19 cellular contexts compared by ENCODE assay signal in genomic region chr22:49608228-49608627, GRCh38.
DNase-seq lines count a peak whose midpoint lies in the region; ATAC-seq, FAIRE-seq and TF ChIP-seq lines count a peak whose summit lies in the region.
"Had no signal": no experiment of that assay in that cellular context is flagged by ENCODE, and none has a peak within 500 bp of the region (broad histone marks: within the 10 kb centered on the region; RNA-seq: fewer than 3 reads in every experiment).

No MANE protein-coding gene starts in this region.

- no peak overlapping the region for H2BK12ac ChIP-seq in neuronal stem cell (ENCODE audit: low read length)

- H3K36me3 Mint-ChIP-seq in T-cell, result peaks cover 49% of the 10 kb centered on the region

- H3K4me3 ChIP-seq in right lobe of liver (no peak overlapping the region), HepG2 (replicated peaks in 1 of 3; ENCODE audit: insufficient read depth in 1 of 3, low read depth in 2 of 3, low read length in 3 of 3) (no peak overlapping the region), dorsolateral prefrontal cortex (no peak overlapping the region), neuronal stem cell (ENCODE audit: low read length in 2 of 2) (no peak overlapping the region), suprapubic skin (no peak overlapping the region)
- H3K4me3 ChIP-seq: BLaER1, GM12878, GM23248 had no signal

- no peak overlapping the region for H3K4me3 Mint-ChIP-seq in T-cell
- H3K4me3 Mint-ChIP-seq: CD8-positive, alpha-beta T cell had no signal

- no peak for TF ChIP-seq CTCF in right lobe of liver (IDR thresholded peaks at IDR 0.05)
- no peak for TF ChIP-seq CTCF in HepG2 (CRISPR knock-in tag; IDR thresholded peaks at IDR 0.05)
- TF ChIP-seq CTCF in dorsolateral prefrontal cortex (IDR thresholded peaks at IDR 0.05 in 54 of 56, conservative IDR thresholded peaks at IDR 0.05 in 2 of 56; ENCODE audit: low read depth in 1 of 56, partially characterized antibody in 56 of 56), result no peak
- TF ChIP-seq CTCF in suprapubic skin (IDR thresholded peaks at IDR 0.05), result no peak

- DNase-seq in right lobe of liver (peak in 2 of 3 donors; percentile 17 to 27), HepG2 (ENCODE audit: low spot score) (no peak), dorsolateral prefrontal cortex (peak in 6 of 10 donors; percentile 12 to 33 (median 23)), neuronal stem cell (ENCODE audit: low spot score) (no peak), suprapubic skin (ENCODE audit: low spot score in 2 of 2) (peak; percentile 46 to 68), NCI-H187 (lab: John Stamatoyannopoulos, UW) (no peak), T-cell (no peak), NCI-H2081 (lab: John Stamatoyannopoulos, UW) (no peak)
- DNase-seq: 8988T; Calu3; CD8-positive, alpha-beta T cell; DND-41; EL; GM23248; HCEC 1CT; IMR-90 had no signal

- H3K9me3 ChIP-seq in right lobe of liver (no peaks in the 10 kb centered on the region), HepG2 (ENCODE audit: low read length) (peaks cover 16% of the 10 kb centered on the region; the same call in 1 of the 2 replicates), neuronal stem cell (replicated peaks in 1 of 2; ENCODE audit: control insufficient read depth in 2 of 2, insufficient read depth in 1 of 2, low read depth in 1 of 2, low read length in 2 of 2) (peaks cover 0 to 7% of the 10 kb centered on the region in 2 donors), suprapubic skin (peaks cover 6% of the 10 kb centered on the region)

- H3K27me3 Mint-ChIP-seq in T-cell, result no peaks in the 10 kb centered on the region

- H3K4me1 Mint-ChIP-seq in T-cell, result no peaks in the 10 kb centered on the region

- ATAC-seq in right lobe of liver (no peak), HepG2 (no peak), T-cell (replicated peaks in 1 of 4) (no peak)
- ATAC-seq: CD8-positive, alpha-beta T cell; GM12878 had no signal

- H4K91ac ChIP-seq in neuronal stem cell (ENCODE audit: low read depth, low read length, poor library complexity), result no peak overlapping the region

- no peak overlapping the region for H2BK5ac ChIP-seq in neuronal stem cell (ENCODE audit: low read length)

- H4K20me1 ChIP-seq in HepG2 (ENCODE audit: insufficient read depth, low read length), result no peaks in the 10 kb centered on the region

- no peak overlapping the region for H3K4me2 ChIP-seq in HepG2 (ENCODE audit: low read depth, low read length)
- no peak overlapping the region for H3K4me2 ChIP-seq in neuronal stem cell (ENCODE audit: insufficient read depth, low read length, poor library complexity, severe bottlenecking)
- H3K4me2 ChIP-seq: BLaER1 had no signal

- H3K23ac ChIP-seq in neuronal stem cell (ENCODE audit: low read depth, low read length, poor library complexity), result no peak overlapping the region

- intact Hi-C loops in right lobe of liver (cut with DNase I), result no loop called here
- intact Hi-C loops in HepG2 (cut with micrococcal nuclease; ENCODE audit: unreplicated experiment), result no loop called here
- intact Hi-C loops in dorsolateral prefrontal cortex (cut with DNase I), result no loop called here

- no peak overlapping the region for H3K27ac Mint-ChIP-seq in T-cell
- H3K27ac Mint-ChIP-seq: CD8-positive, alpha-beta T cell had no signal

- H3K9ac ChIP-seq in HepG2 (ENCODE audit: insufficient read depth, low read depth, low read length), result no peak overlapping the region
- H3K9ac ChIP-seq in neuronal stem cell (ENCODE audit: low read depth, low read length, poor library complexity), result no peak overlapping the region
- H3K9ac ChIP-seq: BLaER1, GM23248 had no signal

- H3K18ac ChIP-seq in neuronal stem cell (ENCODE audit: low read length), result peak overlapping the region; percentile 55

- TF ChIP-seq RAD21 in HepG2 (CRISPR knock-in tag; IDR thresholded peaks at IDR 0.05), result no peak

- TF ChIP-seq EP300 in HepG2 (IDR thresholded peaks at IDR 0.05; ENCODE audit: low read depth in 2 of 2, low read length in 2 of 2) (no peak), HepG2 (CRISPR knock-in tag; IDR thresholded peaks at IDR 0.05; ENCODE audit: borderline replicate concordance) (no peak), suprapubic skin (IDR thresholded peaks at IDR 0.05) (no peak)

- no peak overlapping the region for H2BK120ac ChIP-seq in neuronal stem cell (ENCODE audit: low read depth, low read length)

- no peak overlapping the region for H2BK15ac ChIP-seq in neuronal stem cell (ENCODE audit: low read length)

- H4K8ac ChIP-seq in neuronal stem cell (ENCODE audit: low read depth, low read length), result no peak overlapping the region

- peaks cover 0 to 24% (median 15%) of the 10 kb centered on the region in 3 donors for H3K9me3 Mint-ChIP-seq in T-cell

- POLR2A ChIA-PET in HepG2 (lab: Yijun Ruan, JAX) (no interaction called here), T-cell (lab: Charles Lee) (no interaction called here)

- H3K4me1 ChIP-seq in right lobe of liver, result no peaks in the 10 kb centered on the region
- no peaks in the 10 kb centered on the region for H3K4me1 ChIP-seq in HepG2 (ENCODE audit: insufficient read depth, low read length)
- no peaks in the 10 kb centered on the region for H3K4me1 ChIP-seq in neuronal stem cell (ENCODE audit: control insufficient read depth in 2 of 2, insufficient read depth in 1 of 2, low read depth in 1 of 2, low read length in 2 of 2)
- no peaks in the 10 kb centered on the region for H3K4me1 ChIP-seq in suprapubic skin
- H3K4me1 ChIP-seq: BLaER1 had no signal

- H3K27ac ChIP-seq in right lobe of liver (no peak overlapping the region), HepG2 (ENCODE audit: extremely low read length, insufficient read depth, low read length) (no peak overlapping the region), dorsolateral prefrontal cortex (no peak overlapping the region), neuronal stem cell (replicated peaks; ENCODE audit: low read length) (no peak overlapping the region), suprapubic skin (no peak overlapping the region)
- H3K27ac ChIP-seq: BLaER1, GM23248 had no signal

- BruUV-seq in HepG2 (replicated peaks; lab: Mats Ljungman, UMichigan), result no TSS peak

- TF ChIP-seq POLR2A in right lobe of liver (IDR thresholded peaks at IDR 0.05) (no peak), HepG2 (IDR thresholded peaks at IDR 0.05; ENCODE audit: insufficient read depth in 1 of 2, low read depth in 2 of 2, low read length in 2 of 2) (no peak), suprapubic skin (IDR thresholded peaks at IDR 0.05) (no peak)

- H3K14ac ChIP-seq in neuronal stem cell (ENCODE audit: low read length), result peak overlapping the region; percentile 79

- H3K79me2 ChIP-seq in HepG2 (ENCODE audit: insufficient read depth, low read length), result no peaks in the 10 kb centered on the region

- H3K79me1 ChIP-seq in neuronal stem cell (ENCODE audit: low read depth, low read length), result peaks cover 4% of the 10 kb centered on the region

- H3K36me3 ChIP-seq in right lobe of liver, result no peaks in the 10 kb centered on the region
- no peaks in the 10 kb centered on the region for H3K36me3 ChIP-seq in HepG2 (replicated peaks in 1 of 2; ENCODE audit: control insufficient read depth in 1 of 2, insufficient read depth in 2 of 2, low read length in 2 of 2)
- H3K36me3 ChIP-seq in neuronal stem cell (replicated peaks in 1 of 2; ENCODE audit: control insufficient read depth in 2 of 2, insufficient read depth in 2 of 2, low read length in 2 of 2), result no peaks in the 10 kb centered on the region
- no peaks in the 10 kb centered on the region for H3K36me3 ChIP-seq in suprapubic skin

- in situ Hi-C loops in HepG2 (cut with HindIII; ENCODE audit: extremely low pct_ligation_motif_present, low pct_unique_long_range_greater_than_20kb), result no loop called here

- 67% methylated on average over 1 of the region's 8 CpGs for WGBS in right lobe of liver (ENCODE audit: insufficient coverage, low coverage, low lambda C conversion rate, missing lambda C conversion rate)
- WGBS in HepG2 (ENCODE audit: low lambda C conversion rate), result 18% methylated on average over 7 of the region's 8 CpGs
- WGBS in neuronal stem cell (ENCODE audit: extremely low coverage in 2 of 2, insufficient read length in 2 of 2, insufficient replicate concordance in 1 of 2), 2 donors, result no CpG with 5 or more reads among the region's 8 CpGs
- 88% methylated on average over 5 of the region's 8 CpGs for WGBS in suprapubic skin

- H2AFZ ChIP-seq in HepG2 (ENCODE audit: low read length) (no peak overlapping the region), neuronal stem cell (ENCODE audit: low read length) (no peak overlapping the region)
- H2AFZ ChIP-seq: GM23248 had no signal

- no peak overlapping the region for H2AK5ac ChIP-seq in neuronal stem cell (ENCODE audit: low read depth, low read length)

- no peak for FAIRE-seq in HepG2 (lab: Jason Lieb, UNC)
- FAIRE-seq: GM12878, GM19239 had no signal

- no peak overlapping the region for H3K4ac ChIP-seq in neuronal stem cell (ENCODE audit: low read length)

- CTCF ChIA-PET in HepG2 (lab: Yijun Ruan, JAX; ENCODE audit: low intra/inter-chr PET ratio, low total read pairs) (no interaction called here), T-cell (lab: Charles Lee) (no interaction called here)

- H3K27me3 ChIP-seq in right lobe of liver (no peaks in the 10 kb centered on the region), HepG2 (ENCODE audit: control insufficient read depth in 1 of 2, insufficient read depth in 2 of 2, low read length in 2 of 2) (peaks cover 2 to 24% of the 10 kb centered on the region in 2 experiments), dorsolateral prefrontal cortex (peaks cover 0 to 3% (median 0%) of the 10 kb centered on the region in 45 donors), neuronal stem cell (ENCODE audit: control insufficient read depth in 3 of 3, insufficient read depth in 3 of 3, low read depth in 1 of 3, low read length in 3 of 3) (peaks cover 0 to 3% (median 0%) of the 10 kb centered on the region in 3 experiments), suprapubic skin (no peaks in the 10 kb centered on the region)
- H3K27me3 ChIP-seq: BLaER1 had no signal

TF ChIP-seq in HepG2, 621 proteins besides CTCF, POLR2A, EP300 and RAD21 (continues in another document):
- TF ChIP-seq, protein P1, sequence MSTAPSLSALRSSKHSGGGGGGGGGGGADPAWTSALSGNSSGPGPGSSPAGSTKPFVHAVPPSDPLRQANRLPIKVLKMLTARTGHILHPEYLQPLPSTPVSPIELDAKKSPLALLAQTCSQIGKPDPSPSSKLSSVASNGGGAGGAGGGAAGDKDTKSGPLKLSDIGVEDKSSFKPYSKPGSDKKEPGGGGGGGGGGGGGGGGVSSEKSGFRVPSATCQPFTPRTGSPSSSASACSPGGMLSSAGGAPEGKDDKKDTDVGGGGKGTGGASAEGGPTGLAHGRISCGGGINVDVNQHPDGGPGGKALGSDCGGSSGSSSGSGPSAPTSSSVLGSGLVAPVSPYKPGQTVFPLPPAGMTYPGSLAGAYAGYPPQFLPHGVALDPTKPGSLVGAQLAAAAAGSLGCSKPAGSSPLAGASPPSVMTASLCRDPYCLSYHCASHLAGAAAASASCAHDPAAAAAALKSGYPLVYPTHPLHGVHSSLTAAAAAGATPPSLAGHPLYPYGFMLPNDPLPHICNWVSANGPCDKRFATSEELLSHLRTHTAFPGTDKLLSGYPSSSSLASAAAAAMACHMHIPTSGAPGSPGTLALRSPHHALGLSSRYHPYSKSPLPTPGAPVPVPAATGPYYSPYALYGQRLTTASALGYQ (CRISPR knock-in tag; IDR thresholded peaks at IDR 0.05), result no peak
- no peak for TF ChIP-seq SRSF1 (optimal IDR thresholded peaks at IDR 0.05; ENCODE audit: low read depth, low read length)

Comparison
In these comparisons a context has a peak if more than half of its experiments do, and no peak if none do; other contexts are left out.
1. DNase-seq: peak in right lobe of liver (2 of 3), dorsolateral prefrontal cortex (6 of 10) and suprapubic skin (2 of 2); none in HepG2 (single experiment), neuronal stem cell (single experiment), NCI-H187 (0 of 2), T-cell (0 of 34) and NCI-H2081 (0 of 2).